ENCODE assay signal across 1 cellular context in the genomic region with DNA sequence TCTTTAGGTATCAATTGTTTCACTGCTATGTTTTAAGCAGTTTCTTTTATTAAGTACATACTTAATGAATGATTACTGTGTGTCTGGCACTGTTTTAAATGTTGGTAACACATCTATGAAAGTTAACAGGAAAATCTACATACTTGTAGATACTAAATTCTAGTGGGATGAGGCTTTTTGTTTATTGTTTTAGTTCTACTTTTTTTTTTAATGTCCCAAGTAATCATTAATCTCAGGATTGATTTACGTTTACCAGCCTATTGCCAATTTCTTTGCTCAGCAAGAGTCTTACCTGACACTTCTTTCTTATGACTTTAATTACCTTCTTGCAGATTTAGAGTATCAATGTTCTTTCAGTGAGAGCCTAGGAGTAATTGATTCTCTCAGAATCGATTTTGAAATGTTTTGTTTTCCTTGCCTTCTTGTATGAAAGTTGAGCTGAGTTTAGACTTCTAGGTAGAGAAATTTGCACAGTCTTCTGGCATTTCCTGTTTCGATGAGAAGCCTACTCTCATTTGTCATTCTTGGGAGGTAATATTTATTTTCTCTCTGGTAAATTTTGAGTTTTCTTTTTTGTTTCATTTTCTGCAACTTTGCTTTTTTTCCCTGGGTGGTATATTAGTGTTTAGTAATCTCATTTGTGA.
TF ChIP-seq lines count a peak whose summit lies in the region.

No MANE protein-coding gene starts in this region.

TF ChIP-seq in HCT116, 20 proteins besides CTCF, POLR2A, EP300 and RAD21:
- TF ChIP-seq, protein P1, sequence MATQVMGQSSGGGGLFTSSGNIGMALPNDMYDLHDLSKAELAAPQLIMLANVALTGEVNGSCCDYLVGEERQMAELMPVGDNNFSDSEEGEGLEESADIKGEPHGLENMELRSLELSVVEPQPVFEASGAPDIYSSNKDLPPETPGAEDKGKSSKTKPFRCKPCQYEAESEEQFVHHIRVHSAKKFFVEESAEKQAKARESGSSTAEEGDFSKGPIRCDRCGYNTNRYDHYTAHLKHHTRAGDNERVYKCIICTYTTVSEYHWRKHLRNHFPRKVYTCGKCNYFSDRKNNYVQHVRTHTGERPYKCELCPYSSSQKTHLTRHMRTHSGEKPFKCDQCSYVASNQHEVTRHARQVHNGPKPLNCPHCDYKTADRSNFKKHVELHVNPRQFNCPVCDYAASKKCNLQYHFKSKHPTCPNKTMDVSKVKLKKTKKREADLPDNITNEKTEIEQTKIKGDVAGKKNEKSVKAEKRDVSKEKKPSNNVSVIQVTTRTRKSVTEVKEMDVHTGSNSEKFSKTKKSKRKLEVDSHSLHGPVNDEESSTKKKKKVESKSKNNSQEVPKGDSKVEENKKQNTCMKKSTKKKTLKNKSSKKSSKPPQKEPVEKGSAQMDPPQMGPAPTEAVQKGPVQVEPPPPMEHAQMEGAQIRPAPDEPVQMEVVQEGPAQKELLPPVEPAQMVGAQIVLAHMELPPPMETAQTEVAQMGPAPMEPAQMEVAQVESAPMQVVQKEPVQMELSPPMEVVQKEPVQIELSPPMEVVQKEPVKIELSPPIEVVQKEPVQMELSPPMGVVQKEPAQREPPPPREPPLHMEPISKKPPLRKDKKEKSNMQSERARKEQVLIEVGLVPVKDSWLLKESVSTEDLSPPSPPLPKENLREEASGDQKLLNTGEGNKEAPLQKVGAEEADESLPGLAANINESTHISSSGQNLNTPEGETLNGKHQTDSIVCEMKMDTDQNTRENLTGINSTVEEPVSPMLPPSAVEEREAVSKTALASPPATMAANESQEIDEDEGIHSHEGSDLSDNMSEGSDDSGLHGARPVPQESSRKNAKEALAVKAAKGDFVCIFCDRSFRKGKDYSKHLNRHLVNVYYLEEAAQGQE (IDR thresholded peaks at IDR 0.05; ENCODE audit: low read depth): no peak
- TF ChIP-seq TCF7L2 (IDR thresholded peaks at IDR 0.05; ENCODE audit: borderline replicate concordance, extremely low read depth, insufficient read depth, insufficient read length) (no peak), SRF (IDR thresholded peaks at IDR 0.05; ENCODE audit: low read depth) (no peak), EZH2 (IDR thresholded peaks at IDR 0.05) (no peak), SIN3A (IDR thresholded peaks at IDR 0.05; ENCODE audit: low read depth) (no peak), ZFX (IDR thresholded peaks at IDR 0.05) (no peak)
- TF ChIP-seq, protein P2, sequence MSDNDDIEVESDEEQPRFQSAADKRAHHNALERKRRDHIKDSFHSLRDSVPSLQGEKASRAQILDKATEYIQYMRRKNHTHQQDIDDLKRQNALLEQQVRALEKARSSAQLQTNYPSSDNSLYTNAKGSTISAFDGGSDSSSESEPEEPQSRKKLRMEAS (IDR thresholded peaks at IDR 0.05): no peak
- TF ChIP-seq, protein P3, sequence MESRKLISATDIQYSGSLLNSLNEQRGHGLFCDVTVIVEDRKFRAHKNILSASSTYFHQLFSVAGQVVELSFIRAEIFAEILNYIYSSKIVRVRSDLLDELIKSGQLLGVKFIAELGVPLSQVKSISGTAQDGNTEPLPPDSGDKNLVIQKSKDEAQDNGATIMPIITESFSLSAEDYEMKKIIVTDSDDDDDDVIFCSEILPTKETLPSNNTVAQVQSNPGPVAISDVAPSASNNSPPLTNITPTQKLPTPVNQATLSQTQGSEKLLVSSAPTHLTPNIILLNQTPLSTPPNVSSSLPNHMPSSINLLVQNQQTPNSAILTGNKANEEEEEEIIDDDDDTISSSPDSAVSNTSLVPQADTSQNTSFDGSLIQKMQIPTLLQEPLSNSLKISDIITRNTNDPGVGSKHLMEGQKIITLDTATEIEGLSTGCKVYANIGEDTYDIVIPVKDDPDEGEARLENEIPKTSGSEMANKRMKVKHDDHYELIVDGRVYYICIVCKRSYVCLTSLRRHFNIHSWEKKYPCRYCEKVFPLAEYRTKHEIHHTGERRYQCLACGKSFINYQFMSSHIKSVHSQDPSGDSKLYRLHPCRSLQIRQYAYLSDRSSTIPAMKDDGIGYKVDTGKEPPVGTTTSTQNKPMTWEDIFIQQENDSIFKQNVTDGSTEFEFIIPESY (IDR thresholded peaks at IDR 0.05; ENCODE audit: extremely low read depth, insufficient replicate concordance, low read length): no peak
